ENCODE assay signal across 28 cellular contexts in the genomic region with DNA sequence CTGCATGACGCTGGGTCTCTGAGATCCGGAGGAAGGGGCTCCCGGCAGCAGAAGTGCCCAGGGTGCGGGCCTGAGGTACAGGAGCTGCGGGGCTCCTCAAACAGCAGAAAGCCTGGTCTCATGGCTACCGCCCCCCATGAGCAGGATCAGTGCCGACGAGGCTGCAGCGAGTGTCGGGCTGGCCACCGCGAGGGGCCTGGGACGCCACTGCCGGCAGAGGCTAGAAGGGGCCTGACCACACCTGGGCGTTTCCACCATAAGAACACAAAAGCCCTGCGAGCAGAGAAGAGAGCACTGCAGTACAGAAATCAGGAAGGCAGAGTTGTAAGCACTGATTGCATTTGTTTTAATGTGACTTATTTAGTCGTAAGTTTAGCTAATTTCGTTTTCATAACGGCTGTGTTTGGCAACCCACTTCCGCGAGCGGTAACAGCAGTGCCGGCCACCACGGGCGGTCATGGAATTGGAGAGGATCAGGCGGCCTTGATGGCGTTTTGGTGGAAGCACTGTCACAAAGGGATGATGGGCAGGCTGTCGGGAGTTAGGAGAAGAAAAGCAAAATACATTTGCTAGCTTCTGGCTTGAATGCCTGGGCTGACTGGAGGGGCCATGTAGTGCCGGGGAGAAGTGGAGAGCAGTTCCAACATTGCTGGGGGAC.
A peak's percentile ranks its signal among the peaks of the same experiment; 100 is the strongest.
DNase-seq lines count a peak whose midpoint lies in the region; ATAC-seq, FAIRE-seq and TF ChIP-seq lines count a peak whose summit lies in the region.
"Had no signal": no experiment of that assay in that cellular context is flagged by ENCODE, and none has a peak within 500 bp of the region (broad histone marks: within the 10 kb centered on the region; RNA-seq: fewer than 3 reads in every experiment).

No MANE protein-coding gene starts in this region.

- H4K5ac ChIP-seq in mesendoderm (ENCODE audit: low read length), result no peak overlapping the region

- peaks cover 11% of the 10 kb centered on the region for H3K79me1 ChIP-seq in mesendoderm (ENCODE audit: low read length)

- no peak overlapping the region for H3K23ac ChIP-seq in mesendoderm (ENCODE audit: low read length)

- H3K9ac ChIP-seq in mesendoderm (ENCODE audit: low read length), result no peak overlapping the region
- H3K9ac ChIP-seq: GM23248 had no signal

- FAIRE-seq in RCC 7860 (lab: Jason Lieb, UNC), result no peak
- FAIRE-seq: G401.6, kidney had no signal

- DNase-seq in left cardiac atrium (peak; percentile 13), heart right ventricle (no peak), dorsolateral prefrontal cortex (peak in 6 of 10 donors; percentile 3 to 41 (median 30)), osteoblast (ENCODE audit: insufficient read length, low spot score, missing footprints) (peak; percentile 81), RCC 7860 (ENCODE audit: low spot score) (no peak), mesendoderm (no peak)
- DNase-seq: activated naive CD4-positive, alpha-beta T cell treated with anti-CD3 and anti-CD28 coated beads, Interleukin-2, amount 50 U/mL, for 16 hours; activated T-cell treated with anti-CD3 and anti-CD28 coated beads, Interleukin-2, amount 50 U/mL, for 24 hours; CD8-positive, alpha-beta memory T cell; central memory CD4-positive, alpha-beta T cell; DMS153; GM23248; HFFc6; KG1; mammary epithelial cell; MM.1S; NCI-H1417 treated with DMSO at 0.1 percent for 48 hours; NCI-H2081 treated with DMSO at 0.1 percent for 48 hours; NCI-H345; NCI-H748 treated with DMSO at 0.1 percent for 48 hours; retina; T1000 had no signal

- H3K18ac ChIP-seq in mesendoderm (ENCODE audit: low read length), result no peak overlapping the region

- no peak overlapping the region for H2BK120ac ChIP-seq in mesendoderm (ENCODE audit: low read depth, low read length)

- no peak overlapping the region for H4K8ac ChIP-seq in mesendoderm (ENCODE audit: low read depth, low read length)

- no peak overlapping the region for H3K4ac ChIP-seq in mesendoderm (ENCODE audit: low read depth, low read length)

- peaks cover 0 to 7% (median 0%) of the 10 kb centered on the region in 9 donors for H3K36me3 ChIP-seq in heart right ventricle
- H3K36me3 ChIP-seq in osteoblast (ENCODE audit: insufficient read depth, low read length), result no peaks in the 10 kb centered on the region
- no peaks in the 10 kb centered on the region for H3K36me3 ChIP-seq in mesendoderm (ENCODE audit: control insufficient read depth, insufficient read depth, low read length)
- H3K36me3 ChIP-seq: ascending aorta, thyroid gland had no signal

- no peak overlapping the region for H2AK5ac ChIP-seq in mesendoderm (ENCODE audit: low read length)

- H3K4me2 ChIP-seq in osteoblast (ENCODE audit: insufficient read depth, low read length), result no peak overlapping the region
- H3K4me2 ChIP-seq in mesendoderm (ENCODE audit: low read length), result no peak overlapping the region

- peaks cover 11% of the 10 kb centered on the region for H3K79me2 ChIP-seq in osteoblast (ENCODE audit: insufficient read depth, low read length)
- peaks cover 2% of the 10 kb centered on the region for H3K79me2 ChIP-seq in mesendoderm (ENCODE audit: control insufficient read depth, insufficient read depth, low read length)

- TF ChIP-seq CTCF in heart right ventricle (IDR thresholded peaks at IDR 0.05) (no peak), dorsolateral prefrontal cortex (IDR thresholded peaks at IDR 0.05 in 54 of 56, conservative IDR thresholded peaks at IDR 0.05 in 2 of 56; ENCODE audit: low read depth in 1 of 56, partially characterized antibody in 56 of 56) (no peak), osteoblast (IDR thresholded peaks at IDR 0.05; ENCODE audit: extremely low read depth, low read depth, low read length) (no peak)

- no peak for ATAC-seq in left cardiac atrium
- no peak for ATAC-seq in heart right ventricle
- ATAC-seq in GM21367 (IDR thresholded peaks at IDR 0.05; ENCODE audit: unreplicated experiment), result no peak
- ATAC-seq: activated CD4-positive, CD25-positive, alpha-beta regulatory T cell treated with anti-CD3 and anti-CD28 coated beads, Interleukin-2, amount 50 U/mL, for 24 hours had no signal

- intact Hi-C loops in left cardiac atrium (cut with DNase I) (no loop called here), heart right ventricle (cut with DNase I) (no loop called here), dorsolateral prefrontal cortex (cut with DNase I) (no loop called here)

- no peak overlapping the region for H3K56ac ChIP-seq in mesendoderm (ENCODE audit: low read length)

- H3K27me3 ChIP-seq in heart right ventricle (no peaks in the 10 kb centered on the region), dorsolateral prefrontal cortex (no peaks in the 10 kb centered on the region), osteoblast (ENCODE audit: insufficient read depth, low read length) (no peaks in the 10 kb centered on the region), mesendoderm (ENCODE audit: insufficient read depth, low read length, poor library complexity) (no peaks in the 10 kb centered on the region)
- H3K27me3 ChIP-seq: ascending aorta, thyroid gland had no signal

- peaks cover 7% of the 10 kb centered on the region for H4K20me1 ChIP-seq in osteoblast (ENCODE audit: insufficient read depth, low read length)

- H2BK5ac ChIP-seq in mesendoderm (ENCODE audit: low read length), result no peak overlapping the region

- H3K27ac ChIP-seq in heart right ventricle (no peak overlapping the region), dorsolateral prefrontal cortex (no peak overlapping the region), osteoblast (ENCODE audit: low read depth, low read length) (no peak overlapping the region), mesendoderm (ENCODE audit: low read depth, low read length) (no peak overlapping the region)
- H3K27ac ChIP-seq: ascending aorta, GM23248, thyroid gland had no signal

- H3K4me1 ChIP-seq in heart right ventricle, result peaks cover 13 to 75% (median 59%) of the 10 kb centered on the region in 9 donors
- H3K4me1 ChIP-seq in osteoblast (ENCODE audit: insufficient read depth, low read length), result peaks cover 22% of the 10 kb centered on the region
- no peaks in the 10 kb centered on the region for H3K4me1 ChIP-seq in mesendoderm (ENCODE audit: control insufficient read depth, low read depth, low read length)

- H3K9me3 ChIP-seq in heart right ventricle (no peaks in the 10 kb centered on the region), osteoblast (ENCODE audit: low read depth, low read length) (no peaks in the 10 kb centered on the region)
- H3K9me3 ChIP-seq: ascending aorta, thyroid gland had no signal

- H3K4me3 ChIP-seq in heart right ventricle (no peak overlapping the region), dorsolateral prefrontal cortex (no peak overlapping the region), osteoblast (ENCODE audit: insufficient read depth, low read length) (no peak overlapping the region), mesendoderm (ENCODE audit: low read length) (no peak overlapping the region)
- H3K4me3 ChIP-seq: ascending aorta, GM23248, thyroid gland had no signal

- no peak overlapping the region for H2BK15ac ChIP-seq in mesendoderm (replicated peaks; ENCODE audit: low read depth)

- WGBS in heart right ventricle, 2 donors, result 97% methylated on average over 29 of the region's 29 CpGs
- no CpG with 5 or more reads among the region's 29 CpGs for WGBS in mesendoderm (ENCODE audit: extremely low coverage, insufficient coverage, low lambda C conversion rate)

- H2AFZ ChIP-seq in osteoblast (ENCODE audit: low read length), result no peak overlapping the region
- H2AFZ ChIP-seq: GM23248 had no signal

Comparison
In these comparisons a context has a peak if more than half of its experiments do, and no peak if none do; other contexts are left out.
1. DNase-seq: peak in left cardiac atrium (single experiment), dorsolateral prefrontal cortex (6 of 10) and osteoblast (single experiment); none in heart right ventricle (0 of 2), RCC 7860 (single experiment) and mesendoderm (single experiment).